Comparison of ENCODE assay signal across 1 cellular context in genomic region chr11:65435981-65436411, GRCh38.
TF ChIP-seq lines count a peak whose summit lies in the region.

No MANE protein-coding gene starts in this region.

TF ChIP-seq in GM23338, 12 proteins besides CTCF, POLR2A, EP300 and RAD21:
- TF ChIP-seq ZNF462 (CRISPR knock-in tag; IDR thresholded peaks at IDR 0.05) (no peak), EZH2phosphoT487 (IDR thresholded peaks at IDR 0.05; ENCODE audit: unreplicated experiment) (no peak), STAT1 (IDR thresholded peaks at IDR 0.05; ENCODE audit: unreplicated experiment) (no peak), CREB1 (CRISPR knock-in tag; IDR thresholded peaks at IDR 0.05; ENCODE audit: low read depth) (no peak), POLR2AphosphoS5 (IDR thresholded peaks at IDR 0.05; ENCODE audit: low read depth) (no peak), ETS1 (IDR thresholded peaks at IDR 0.05) (no peak), JUNB (IDR thresholded peaks at IDR 0.05; ENCODE audit: unreplicated experiment) (no peak), ZNF114 (CRISPR knock-in tag; IDR thresholded peaks at IDR 0.05) (no peak), EZH2 (IDR thresholded peaks at IDR 0.05; ENCODE audit: low read depth, unreplicated experiment) (no peak), REST (IDR thresholded peaks at IDR 0.05; ENCODE audit: unreplicated experiment) (no peak), NANOG (IDR thresholded peaks at IDR 0.05; ENCODE audit: borderline replicate concordance) (no peak), ZNF331 (CRISPR knock-in tag; IDR thresholded peaks at IDR 0.05; ENCODE audit: low read depth) (no peak)
